In the genomic region with DNA sequence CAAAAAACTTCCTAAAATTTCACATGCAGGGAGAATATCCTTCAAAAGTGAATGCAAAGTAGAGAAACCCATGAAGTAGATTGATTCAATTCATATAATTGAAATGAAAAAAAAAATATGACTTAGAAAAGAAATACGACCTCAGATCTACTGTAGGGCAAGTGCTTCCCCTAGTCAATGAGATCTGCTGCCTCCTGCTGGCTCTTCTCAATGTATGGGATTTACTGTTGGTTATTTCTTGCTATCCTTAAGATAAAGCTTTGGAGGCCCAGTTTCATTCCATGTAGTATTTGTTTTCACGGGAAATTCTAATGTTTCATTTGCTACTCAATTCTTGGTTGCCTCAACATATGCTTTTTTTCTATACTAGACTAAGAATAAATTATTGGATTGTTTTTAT, we compare ENCODE assay signal across 16 cellular contexts. TPM values are rescaled to one million over a fixed set of nuclear protein-coding genes. Genes with fewer than 3 reads are reported as not detected.
A peak's percentile ranks its signal among the peaks of the same experiment; 100 is the strongest.
DNase-seq lines count a peak whose midpoint lies in the region; ATAC-seq and TF ChIP-seq lines count a peak whose summit lies in the region.
"Had no signal": no experiment of that assay in that cellular context is flagged by ENCODE, and none has a peak within 500 bp of the region (broad histone marks: within the 10 kb centered on the region; RNA-seq: fewer than 3 reads in every experiment).

No MANE protein-coding gene starts in this region.

- H3K9me3 Mint-ChIP-seq in endodermal cell, result peaks cover 30% of the 10 kb centered on the region

- 92 to 97% methylated on average over 1 to 2 of the region's 2 CpGs for WGBS in endodermal cell (ENCODE audit: insufficient coverage in 1 of 2, insufficient read length in 1 of 2), 2 experiments

- no peaks in the 10 kb centered on the region for H3K4me1 ChIP-seq in endodermal cell (ENCODE audit: control insufficient read depth, insufficient read depth, low read length)
- H3K4me1 ChIP-seq: left lung had no signal

- TF ChIP-seq CTCF in GM12864 (IDR thresholded peaks at IDR 0.05; ENCODE audit: low read depth, low read length, missing control alignments) (peak; percentile 27), endodermal cell (conservative IDR thresholded peaks at IDR 0.05) (peak; percentile 70)

- H3K27me3 Mint-ChIP-seq in endodermal cell (ENCODE audit: insufficient read depth), result no peaks in the 10 kb centered on the region

- H3K4me3 Mint-ChIP-seq in endodermal cell, result no peak overlapping the region
- H3K4me3 Mint-ChIP-seq: naive B cell had no signal

- DNase-seq in ACHN (peak; percentile 8), GM12864 (ENCODE audit: low read depth) (no peak), MV-4-11 (lab: John Stamatoyannopoulos, UW) (peak; percentile 12), endodermal cell (no peak)
- no peak for DNase-seq in activated CD4-positive, CD25-positive, alpha-beta regulatory T cell (lab: John Stamatoyannopoulos, UW)
- DNase-seq: activated effector memory CD4-positive, alpha-beta T cell treated with Interleukin-2 at 50 U/mL for 16 hours; EL; IMR-90; left lung; naive B cell; SHP77 had no signal

- H3K9ac ChIP-seq in endodermal cell (ENCODE audit: extremely low read depth, low read length, poor library complexity, severe bottlenecking), result no peak overlapping the region
- H3K9ac ChIP-seq: BLaER1 treated with 17β-estradiol and CSF1 and Interleukin-3, amounts not matched to agents 10 nM and 100 nM had no signal

- H3K27me3 ChIP-seq in endodermal cell (ENCODE audit: control insufficient read depth, insufficient read depth, low read length, poor library complexity, severe bottlenecking), result no peaks in the 10 kb centered on the region
- H3K27me3 ChIP-seq: BLaER1 treated with 17β-estradiol and CSF1 and Interleukin-3, amounts not matched to agents 10 nM and 100 nM; left lung had no signal

- in situ Hi-C loops in ACHN (cut with HindIII; ENCODE audit: low pct_ligation_motif_present, low pct_unique_long_range_greater_than_20kb, low sequenced_read_pairs), result no loop called here

- no peak for ATAC-seq in HG02970 (IDR thresholded peaks at IDR 0.05; ENCODE audit: low FRiP score, unreplicated experiment)
- ATAC-seq in HG02973 (IDR thresholded peaks at IDR 0.05; ENCODE audit: unreplicated experiment), result no peak
- ATAC-seq: left lung had no signal

- no peaks in the 10 kb centered on the region for H3K36me3 ChIP-seq in endodermal cell (ENCODE audit: control insufficient read depth, insufficient read depth, low read length)
- H3K36me3 ChIP-seq: BLaER1 treated with 17β-estradiol and CSF1 and Interleukin-3, amounts not matched to agents 10 nM and 100 nM; left lung had no signal

- H3K27ac ChIP-seq in endodermal cell (ENCODE audit: low read depth, low read length), result no peak overlapping the region
- H3K27ac ChIP-seq: BLaER1 treated with 17β-estradiol and CSF1 and Interleukin-3, amounts not matched to agents 10 nM and 100 nM; left lung had no signal

- H3K4me3 ChIP-seq in GM12864 (ENCODE audit: low read depth, low read length) (no peak overlapping the region), endodermal cell (ENCODE audit: low read length) (no peak overlapping the region)
- H3K4me3 ChIP-seq: BLaER1 treated with 17β-estradiol and CSF1 and Interleukin-3, amounts not matched to agents 10 nM and 100 nM; left lung had no signal

- peaks cover 2% of the 10 kb centered on the region for H3K36me3 Mint-ChIP-seq in endodermal cell (ENCODE audit: low read depth)
- H3K36me3 Mint-ChIP-seq: naive B cell had no signal

- no peak overlapping the region for H3K27ac Mint-ChIP-seq in endodermal cell
- H3K27ac Mint-ChIP-seq: naive B cell had no signal

- peaks cover 9% of the 10 kb centered on the region for H3K9me3 ChIP-seq in endodermal cell (ENCODE audit: control insufficient read depth, low read length)

- H3K4me1 Mint-ChIP-seq in endodermal cell, result no peaks in the 10 kb centered on the region
- H3K4me1 Mint-ChIP-seq: naive B cell had no signal

RNA-seq across cellular contexts. Expression of a gene that starts 46.2 kb away (rescaled TPM):
- total RNA-seq in endodermal cell, result under 1 TPM in 1 of 2 donors, not detected in 1; 0.29 TPM
- 0.11 TPM for polyA plus RNA-seq in endodermal cell (2013, experiment 1 of 2)
- 0.25 TPM for polyA plus RNA-seq in endodermal cell (2013, experiment 2 of 2)
- total RNA-seq: IMR-90, renal cortical epithelial cell had no signal
- polyA plus RNA-seq: esophagus, IMR-90 had no signal

Comparison
In these comparisons a context has a peak if more than half of its experiments do, and no peak if none do; other contexts are left out.
1. DNase-seq: peak in ACHN (single experiment) and MV-4-11 (single experiment); none in GM12864 (single experiment), endodermal cell (single experiment) and activated CD4-positive, CD25-positive, alpha-beta regulatory T cell (0 of 4).